ENCODE assay signal across 8 cellular contexts in genomic region chr6:36095497-36096391, GRCh38. TPM values are rescaled to one million over a fixed set of nuclear protein-coding genes. Genes with fewer than 3 reads are reported as not detected.
A peak's percentile ranks its signal among the peaks of the same experiment; 100 is the strongest.
DNase-seq lines count a peak whose midpoint lies in the region; ATAC-seq and TF ChIP-seq lines count a peak whose summit lies in the region.

No MANE protein-coding gene starts in this region.

- H3K4me3 ChIP-seq in neural progenitor cell: no peak overlapping the region
- no peak overlapping the region for H3K4me3 ChIP-seq in body of pancreas

- no peaks in the 10 kb centered on the region for H3K27me3 Mint-ChIP-seq in chondrocyte (ENCODE audit: low read depth)
- no peaks in the 10 kb centered on the region for H3K27me3 Mint-ChIP-seq in neural progenitor cell (ENCODE audit: insufficient read depth, low read depth)

- peaks cover 14% of the 10 kb centered on the region for H3K4me1 ChIP-seq in neural progenitor cell
- H3K4me1 ChIP-seq in body of pancreas: peaks cover 15% of the 10 kb centered on the region

- H3K4me2 ChIP-seq in neural progenitor cell: no peak overlapping the region

- no peaks in the 10 kb centered on the region for H3K36me3 ChIP-seq in neural progenitor cell
- H3K36me3 ChIP-seq in body of pancreas (replicated peaks in 1 of 2; ENCODE audit: insufficient read depth in 1 of 2, low read depth in 2 of 2): peaks cover 0 to 3% of the 10 kb centered on the region in 2 donors

- H3K27me3 ChIP-seq in neural progenitor cell: no peaks in the 10 kb centered on the region
- H3K27me3 ChIP-seq in body of pancreas: no peaks in the 10 kb centered on the region

- no peak overlapping the region for H3K27ac Mint-ChIP-seq in chondrocyte (ENCODE audit: unreplicated experiment)
- peak overlapping the region; percentile 76 for H3K27ac Mint-ChIP-seq in neural progenitor cell

- no peak overlapping the region for H3K27ac ChIP-seq in neural progenitor cell
- no peak overlapping the region for H3K27ac ChIP-seq in body of pancreas

- peak; percentile 68 for TF ChIP-seq CTCF in chondrocyte (IDR thresholded peaks at IDR 0.05)
- TF ChIP-seq CTCF in neural progenitor cell (IDR thresholded peaks at IDR 0.05): no peak
- TF ChIP-seq CTCF in body of pancreas (IDR thresholded peaks at IDR 0.05): no peak

- no peak overlapping the region for H2AFZ ChIP-seq in neural progenitor cell (replicated peaks)

- H3K4me3 Mint-ChIP-seq in chondrocyte (ENCODE audit: unreplicated experiment) (no peak overlapping the region), neural progenitor cell (no peak overlapping the region)

- intact Hi-C loops in body of pancreas (cut with DNase I): no loop called here

- H4K20me1 ChIP-seq in neural progenitor cell (ENCODE audit: low read depth): no peaks in the 10 kb centered on the region

- TF ChIP-seq POLR2A in body of pancreas (IDR thresholded peaks at IDR 0.05): no peak

- no peaks in the 10 kb centered on the region for H3K9me3 ChIP-seq in neural progenitor cell (ENCODE audit: low read depth)
- H3K9me3 ChIP-seq in body of pancreas: no peaks in the 10 kb centered on the region

- H3K36me3 Mint-ChIP-seq in chondrocyte (ENCODE audit: low read depth): peaks cover 2% of the 10 kb centered on the region
- H3K36me3 Mint-ChIP-seq in neural progenitor cell: peaks cover 4% of the 10 kb centered on the region

- H3K9me3 Mint-ChIP-seq in chondrocyte (ENCODE audit: low read depth) (no peaks in the 10 kb centered on the region), neural progenitor cell (no peaks in the 10 kb centered on the region)

- WGBS in body of pancreas, 2 donors: 57 to 61% methylated on average over 8 of the region's 8 CpGs

- peaks cover 21% of the 10 kb centered on the region for H3F3A ChIP-seq in neural progenitor cell (ENCODE audit: low read depth)

- DNase-seq in NCI-H2196 (lab: John Stamatoyannopoulos, UW; ENCODE audit: unreplicated experiment): peak; percentile 32
- DNase-seq in NCI-H2196 treated with DMSO at 0.1 percent for 48 hours (lab: John Stamatoyannopoulos, UW; ENCODE audit: unreplicated experiment): no peak
- peak; percentile 24 for DNase-seq in HuH-7 (ENCODE audit: low spot score)
- DNase-seq in chondrocyte (ENCODE audit: low spot score): no peak
- DNase-seq in neural progenitor cell (ENCODE audit: low spot score): no peak
- DNase-seq in NK-92 (lab: John Stamatoyannopoulos, UW; ENCODE audit: unreplicated experiment): no peak
- no peak for DNase-seq in body of pancreas

- ATAC-seq in body of pancreas: no peak
- no peak for ATAC-seq in HG02763 (IDR thresholded peaks at IDR 0.05; ENCODE audit: unreplicated experiment)

- H3K9ac ChIP-seq in neural progenitor cell: no peak overlapping the region

- H3K79me2 ChIP-seq in neural progenitor cell (ENCODE audit: low read depth): no peaks in the 10 kb centered on the region

- peaks cover 10% of the 10 kb centered on the region for H3K4me1 Mint-ChIP-seq in chondrocyte (ENCODE audit: low read depth)
- peaks cover 30% of the 10 kb centered on the region for H3K4me1 Mint-ChIP-seq in neural progenitor cell

RNA-seq across cellular contexts. Expression of gene MAPK13, which starts 34.6 kb away (rescaled TPM):
- total RNA-seq in chondrocyte: 0.48 to 1.0 TPM (median 0.97 TPM) in 3 replicates
- 0.13 and 1.1 TPM in 2 replicates for total RNA-seq in neural progenitor cell (ENCODE audit: low replicate concordance)
- total RNA-seq in body of pancreas: 10 to 100 TPM; 32.2 to 37.9 TPM

Comparison
In these comparisons a context has a peak if more than half of its experiments do, and no peak if none do; other contexts are left out.
1. DNase-seq: peak in NCI-H2196 (single experiment) and HuH-7 (single experiment); none in NCI-H2196 treated with DMSO at 0.1 percent for 48 hours (single experiment), chondrocyte (single experiment), neural progenitor cell (single experiment), NK-92 (single experiment) and body of pancreas (0 of 4).
2. RNA of gene MAPK13, which starts 34.6 kb away (total RNA-seq): 32.2 to 37.9 TPM in body of pancreas; 0.48 to 1.0 TPM in chondrocyte and 0.13 to 1.1 TPM in neural progenitor cell; every median in the first group is over 10 times any median in the second.